In the genomic region with DNA sequence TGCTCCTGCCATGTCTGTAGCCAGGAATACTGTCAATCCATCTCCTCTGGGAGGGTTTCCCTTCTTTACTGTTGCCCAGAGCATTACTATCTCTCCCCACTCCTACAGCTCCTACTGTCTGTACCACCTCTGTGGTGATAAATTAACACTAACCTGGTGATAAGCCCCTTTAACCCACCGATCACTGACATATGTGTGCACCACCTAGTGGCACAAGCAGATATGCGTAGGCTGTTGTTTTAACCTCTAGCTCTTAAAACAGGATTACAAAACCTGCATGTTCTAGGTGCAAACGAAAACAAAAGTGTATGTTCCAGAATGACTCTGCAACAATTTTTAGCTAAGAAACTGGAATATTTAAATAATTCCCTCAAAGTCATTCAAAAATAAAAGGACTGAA, we compare ENCODE assay signal across 8 cellular contexts.
DNase-seq lines count a peak whose midpoint lies in the region; ATAC-seq and TF ChIP-seq lines count a peak whose summit lies in the region.
"Had no signal": no experiment of that assay in that cellular context is flagged by ENCODE, and none has a peak within 500 bp of the region (broad histone marks: within the 10 kb centered on the region; RNA-seq: fewer than 3 reads in every experiment).

No MANE protein-coding gene starts in this region.

- H3K4me3 ChIP-seq in right lobe of liver: no peak overlapping the region
- H3K4me3 ChIP-seq: lung had no signal

- H3K27me3 ChIP-seq in right lobe of liver: no peaks in the 10 kb centered on the region

- WGBS in right lobe of liver (ENCODE audit: insufficient coverage, low coverage, low lambda C conversion rate, missing lambda C conversion rate): 6% methylated on average over 3 of the region's 3 CpGs

- H3K27ac Mint-ChIP-seq in HFFc6 (no peak overlapping the region), natural killer cell (no peak overlapping the region)

- no peaks in the 10 kb centered on the region for H3K9me3 ChIP-seq in right lobe of liver

- DNase-seq in GM13976 (ENCODE audit: low spot score) (no peak), HFFc6 (no peak), SHP77 (lab: John Stamatoyannopoulos, UW) (peak; percentile 1 to 24), right lobe of liver (no peak), natural killer cell (no peak), T-helper 9 cell (no peak)

- TF ChIP-seq CTCF in GM13976 (IDR thresholded peaks at IDR 0.05; ENCODE audit: borderline replicate concordance, control extremely low read depth, extremely low read depth, insufficient read depth, missing control alignments): peak; percentile 37
- peak; percentile 9; the same call in 1 of the 2 replicates for TF ChIP-seq CTCF in HFFc6 (IDR thresholded peaks at IDR 0.05)
- peak; percentile 50 to 68 (median 58) for TF ChIP-seq CTCF in right lobe of liver (IDR thresholded peaks at IDR 0.05)
- no peak for TF ChIP-seq CTCF in natural killer cell (IDR thresholded peaks at IDR 0.05)

- no peaks in the 10 kb centered on the region for H3K36me3 ChIP-seq in right lobe of liver

- in situ Hi-C loops in GM13976 (cut with MboI; ENCODE audit: low sequenced_read_pairs, unreplicated experiment): no loop called here

- H3K36me3 Mint-ChIP-seq in HFFc6 (ENCODE audit: low read depth): peaks cover 6% of the 10 kb centered on the region; the same call in 1 of the 2 replicates
- H3K36me3 Mint-ChIP-seq in natural killer cell: no peaks in the 10 kb centered on the region

- H3K4me1 ChIP-seq in right lobe of liver: no peaks in the 10 kb centered on the region

- no peaks in the 10 kb centered on the region; the same call in 1 of the 2 replicates for H3K27me3 Mint-ChIP-seq in HFFc6 (ENCODE audit: insufficient read depth)
- H3K27me3 Mint-ChIP-seq in natural killer cell (ENCODE audit: low read depth in 2 of 2): peaks cover 5 to 6% of the 10 kb centered on the region in 2 donors

- no peaks in the 10 kb centered on the region for H3K4me1 Mint-ChIP-seq in HFFc6 (ENCODE audit: low read depth)
- no peaks in the 10 kb centered on the region for H3K4me1 Mint-ChIP-seq in natural killer cell

- ATAC-seq in right lobe of liver (peak; percentile 50 to 86 (median 78)), natural killer cell (no peak), HG02840 (IDR thresholded peaks at IDR 0.05; ENCODE audit: low FRiP score, unreplicated experiment) (no peak)

- intact Hi-C loops in right lobe of liver (cut with DNase I) (no loop called here), natural killer cell (cut with micrococcal nuclease) (no loop called here)

- H3K9me3 Mint-ChIP-seq in HFFc6 (peaks cover 55% of the 10 kb centered on the region), natural killer cell (no peaks in the 10 kb centered on the region)

- no peak overlapping the region for H3K27ac ChIP-seq in right lobe of liver

- H3K4me3 Mint-ChIP-seq in HFFc6: no peak overlapping the region
- no peak overlapping the region for H3K4me3 Mint-ChIP-seq in natural killer cell

- no peak for TF ChIP-seq POLR2A in right lobe of liver (IDR thresholded peaks at IDR 0.05)

Comparison
In these comparisons a context has a peak if more than half of its experiments do, and no peak if none do; other contexts are left out.
1. DNase-seq: peak in SHP77 (2 of 2); none in GM13976 (single experiment), HFFc6 (single experiment), right lobe of liver (0 of 3), natural killer cell (single experiment) and T-helper 9 cell (single experiment).
2. ATAC-seq: peak in right lobe of liver (4 of 4); none in natural killer cell (0 of 3) and HG02840 (single experiment).